11 cellular contexts compared by ENCODE assay signal in the genomic region with DNA sequence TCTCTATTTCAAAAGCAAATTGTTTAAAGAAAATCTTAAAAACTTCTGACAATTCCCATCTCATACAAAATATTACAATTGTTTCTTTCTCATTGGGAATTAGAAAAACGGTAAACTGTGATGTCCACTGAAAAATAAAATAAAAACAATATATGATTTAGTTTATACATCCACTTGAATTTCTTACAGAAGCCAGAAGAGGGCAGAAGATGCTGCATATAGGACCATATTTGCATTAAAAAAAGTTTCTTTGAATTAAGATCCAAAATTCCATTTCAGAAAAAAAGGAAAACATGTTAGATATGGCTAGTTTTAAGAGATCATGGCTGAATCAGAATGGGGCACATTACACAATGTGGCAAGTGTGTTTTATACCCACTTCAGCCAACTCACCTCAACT. TPM values are rescaled to one million over a fixed set of nuclear protein-coding genes. Genes with fewer than 3 reads are reported as not detected.
DNase-seq lines count a peak whose midpoint lies in the region; ATAC-seq, FAIRE-seq and TF ChIP-seq lines count a peak whose summit lies in the region.
"Had no signal": no experiment of that assay in that cellular context is flagged by ENCODE, and none has a peak within 500 bp of the region (broad histone marks: within the 10 kb centered on the region; RNA-seq: fewer than 3 reads in every experiment).

No MANE protein-coding gene starts in this region.

- H3K4me3 Mint-ChIP-seq in nephron progenitor cell, result no peak overlapping the region

- H3K36me3 Mint-ChIP-seq in nephron progenitor cell (ENCODE audit: low read depth), result no peaks in the 10 kb centered on the region

- H3K36me3 ChIP-seq in brain microvascular endothelial cell (replicated peaks), result no peaks in the 10 kb centered on the region

- no peak overlapping the region for H3K4me3 ChIP-seq in LNCaP clone FGC (ENCODE audit: low read depth, low read length)
- H3K4me3 ChIP-seq in brain microvascular endothelial cell (ENCODE audit: low read depth, low read length), result no peak overlapping the region
- H3K4me3 ChIP-seq: body of pancreas had no signal

- no peak overlapping the region for H3K27ac Mint-ChIP-seq in nephron progenitor cell

- in situ Hi-C loops in brain microvascular endothelial cell (cut with HindIII; ENCODE audit: low pct_ligation_motif_present, low sequenced_read_pairs), result no loop called here

- H3K4me1 Mint-ChIP-seq in nephron progenitor cell, result peaks cover 8% of the 10 kb centered on the region

- no peak for ATAC-seq in GM18519 (IDR thresholded peaks at IDR 0.05; ENCODE audit: low FRiP score, unreplicated experiment)
- no peak for ATAC-seq in HG02973 (IDR thresholded peaks at IDR 0.05; ENCODE audit: unreplicated experiment)
- ATAC-seq: body of pancreas had no signal

- FAIRE-seq in G401.6 (lab: Jason Lieb, UNC) (peak; percentile 39), frontal cortex (lab: Jason Lieb, UNC) (no peak)

- H3K9me3 Mint-ChIP-seq in nephron progenitor cell, result no peaks in the 10 kb centered on the region

- no peaks in the 10 kb centered on the region for H3K27me3 ChIP-seq in brain microvascular endothelial cell (replicated peaks)
- H3K27me3 ChIP-seq: body of pancreas had no signal

- DNase-seq in LNCaP clone FGC (ENCODE audit: low read depth), result no peak
- DNase-seq in brain microvascular endothelial cell, result no peak
- DNase-seq in nephron progenitor cell, result no peak
- no peak for DNase-seq in frontal cortex (ENCODE audit: low spot score in 2 of 2)
- DNase-seq: body of pancreas, mesenchymal stem cell, NCI-H510A treated with DMSO at 0.1 percent for 48 hours had no signal

- H3K27me3 Mint-ChIP-seq in nephron progenitor cell (ENCODE audit: low read depth, poor library complexity), result no peaks in the 10 kb centered on the region

- TF ChIP-seq CTCF in LNCaP clone FGC (IDR thresholded peaks at IDR 0.05; ENCODE audit: control insufficient read depth, extremely low read depth, insufficient read depth), result peak; percentile 38
- peak; percentile 20 for TF ChIP-seq CTCF in brain microvascular endothelial cell (IDR thresholded peaks at IDR 0.05; ENCODE audit: low read depth, low read length, missing control alignments)
- peak; percentile 51 for TF ChIP-seq CTCF in nephron progenitor cell (IDR thresholded peaks at IDR 0.05)

- no peak overlapping the region for H3K27ac ChIP-seq in brain microvascular endothelial cell
- H3K27ac ChIP-seq: body of pancreas had no signal

RNA-seq across cellular contexts. Expression of a gene that starts 39.3 kb away (rescaled TPM):
- 90.5 TPM for total RNA-seq in frontal cortex
- total RNA-seq: T-helper 2 cell treated with Interferon-gamma antibody and Interleukin-4, amounts not matched to agents 100 ng/mL and 5 ng/mL, for 36 hours had no signal
